In the genomic region with DNA sequence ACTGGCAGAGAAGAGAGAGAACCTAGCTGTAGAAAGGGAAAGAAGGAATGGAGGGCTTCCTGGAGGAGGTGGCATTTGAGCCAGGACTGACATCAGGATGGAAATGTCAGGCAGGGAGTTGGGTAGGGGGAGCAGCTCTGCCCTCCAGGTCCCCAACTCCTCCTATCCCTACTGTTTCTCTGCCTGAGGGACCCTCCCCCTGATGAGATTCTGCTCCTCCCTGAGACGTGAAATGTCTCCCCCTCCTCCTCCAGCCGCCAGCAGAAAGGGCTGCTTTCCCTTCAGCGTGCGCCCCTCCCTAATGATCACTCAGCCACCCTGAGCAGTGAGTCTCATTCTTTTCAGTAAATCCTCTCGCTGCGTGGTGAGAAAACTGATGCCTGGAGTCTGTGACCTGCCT, we compare ENCODE assay signal across 19 cellular contexts. TPM values are rescaled to one million over a fixed set of nuclear protein-coding genes. Genes with fewer than 3 reads are reported as not detected.
DNase-seq lines count a peak whose midpoint lies in the region; ATAC-seq, FAIRE-seq and TF ChIP-seq lines count a peak whose summit lies in the region.
"Had no signal": no experiment of that assay in that cellular context is flagged by ENCODE, and none has a peak within 500 bp of the region (broad histone marks: within the 10 kb centered on the region; RNA-seq: fewer than 3 reads in every experiment).

No MANE protein-coding gene starts in this region.

- no peak overlapping the region for H2AFZ ChIP-seq in HepG2 (ENCODE audit: low read length)

- no peaks in the 10 kb centered on the region for H3K9me3 Mint-ChIP-seq in chondrocyte (ENCODE audit: low read depth)
- H3K9me3 Mint-ChIP-seq: activated CD8-positive, alpha-beta T cell treated with anti-CD3 and anti-CD28 coated beads for 36 hours had no signal

- no peak for DNase-seq in HepG2 (ENCODE audit: low spot score)
- DNase-seq in right lobe of liver, result no peak
- DNase-seq in chondrocyte (ENCODE audit: low spot score), result no peak
- peak; percentile 65 for DNase-seq in left kidney (ENCODE audit: low read depth, low spot score)
- DNase-seq in cerebellar cortex (ENCODE audit: low spot score), result no peak
- DNase-seq in H54 (ENCODE audit: insufficient read length, low spot score), result no peak
- DNase-seq: activated T-cell treated with anti-CD3 and anti-CD28 coated beads, Interleukin-2, amount 50 U/mL, for 48 hours; NCI-H1417 treated with DMSO at 0.1 percent for 48 hours; NCI-H2171 treated with DMSO at 0.1 percent for 48 hours; stimulated activated CD4-positive, alpha-beta T cell treated with anti-CD3 and anti-CD28 coated beads, Interleukin-2, amount 100 ng/mL, for 24 hours; SW 1271 had no signal

- TF ChIP-seq CTCF in HepG2 (CRISPR knock-in tag; IDR thresholded peaks at IDR 0.05) (no peak), right lobe of liver (IDR thresholded peaks at IDR 0.05) (no peak), chondrocyte (IDR thresholded peaks at IDR 0.05) (no peak)

- POLR2A ChIA-PET in HepG2 (lab: Yijun Ruan, JAX), result no interaction called here

- H3K9me3 ChIP-seq in HepG2 (ENCODE audit: low read length) (no peaks in the 10 kb centered on the region), right lobe of liver (no peaks in the 10 kb centered on the region)
- H3K9me3 ChIP-seq: breast epithelium had no signal

- no peak overlapping the region for H3K9ac ChIP-seq in HepG2 (ENCODE audit: insufficient read depth, low read depth, low read length)

- TF ChIP-seq RAD21 in HepG2 (CRISPR knock-in tag; IDR thresholded peaks at IDR 0.05), result no peak

- H3K27ac Mint-ChIP-seq in chondrocyte (ENCODE audit: unreplicated experiment), result no peak overlapping the region
- H3K27ac Mint-ChIP-seq: activated CD8-positive, alpha-beta T cell treated with anti-CD3 and anti-CD28 coated beads for 36 hours; activated naive CD8-positive, alpha-beta T cell had no signal

- TF ChIP-seq EP300 in HepG2 (IDR thresholded peaks at IDR 0.05; ENCODE audit: low read depth in 2 of 2, low read length in 2 of 2) (no peak), HepG2 (CRISPR knock-in tag; IDR thresholded peaks at IDR 0.05; ENCODE audit: borderline replicate concordance) (no peak)

- H3K4me3 Mint-ChIP-seq in chondrocyte (ENCODE audit: unreplicated experiment), result peak overlapping the region; percentile 42
- H3K4me3 Mint-ChIP-seq: activated CD8-positive, alpha-beta T cell treated with anti-CD3 and anti-CD28 coated beads for 36 hours had no signal

- WGBS in HepG2 (ENCODE audit: low lambda C conversion rate), result 3% methylated on average over 6 of the region's 6 CpGs
- 6% methylated on average over 6 of the region's 6 CpGs for WGBS in right lobe of liver (ENCODE audit: insufficient coverage, low coverage, low lambda C conversion rate, missing lambda C conversion rate)

- ATAC-seq in HepG2 (no peak), right lobe of liver (no peak), GM19328 (IDR thresholded peaks at IDR 0.05; ENCODE audit: unreplicated experiment) (no peak), GM19452 (IDR thresholded peaks at IDR 0.05; ENCODE audit: unreplicated experiment) (no peak)
- ATAC-seq: activated CD8-positive, alpha-beta T cell treated with anti-CD3 and anti-CD28 coated beads for 36 hours; esophagus mucosa; sciatic nerve had no signal

- H3K36me3 ChIP-seq in HepG2 (replicated peaks in 1 of 2; ENCODE audit: control insufficient read depth in 1 of 2, insufficient read depth in 2 of 2, low read length in 2 of 2) (no peaks in the 10 kb centered on the region), right lobe of liver (no peaks in the 10 kb centered on the region)
- H3K36me3 ChIP-seq: breast epithelium had no signal

- in situ Hi-C loops in HepG2 (cut with HindIII; ENCODE audit: extremely low pct_ligation_motif_present, low pct_unique_long_range_greater_than_20kb), result loop anchor here (5.0 kb wide), 1 partner anchor 131 kb away; no protein-coding TSS in a partner anchor

- peaks cover 88% of the 10 kb centered on the region for H3K27me3 Mint-ChIP-seq in chondrocyte (ENCODE audit: low read depth)

- H3K36me3 Mint-ChIP-seq in chondrocyte (ENCODE audit: low read depth), result no peaks in the 10 kb centered on the region
- H3K36me3 Mint-ChIP-seq: activated naive CD8-positive, alpha-beta T cell had no signal

- CTCF ChIA-PET in HepG2 (lab: Yijun Ruan, JAX; ENCODE audit: low intra/inter-chr PET ratio, low total read pairs), result no interaction called here

- H3K27me3 ChIP-seq in HepG2 (ENCODE audit: control insufficient read depth in 1 of 2, insufficient read depth in 2 of 2, low read length in 2 of 2) (peaks cover 2 to 36% of the 10 kb centered on the region in 2 experiments; a peak in 4 of 5 replicates), right lobe of liver (no peaks in the 10 kb centered on the region)

- H3K4me1 ChIP-seq in HepG2 (ENCODE audit: insufficient read depth, low read length) (peaks cover 11% of the 10 kb centered on the region), right lobe of liver (no peaks in the 10 kb centered on the region)
- H3K4me1 ChIP-seq: breast epithelium had no signal

- no peak overlapping the region for H3K4me2 ChIP-seq in HepG2 (ENCODE audit: low read depth, low read length)

- TF ChIP-seq POLR2A in HepG2 (IDR thresholded peaks at IDR 0.05; ENCODE audit: insufficient read depth in 1 of 2, low read depth in 2 of 2, low read length in 2 of 2), result no peak
- no peak for TF ChIP-seq POLR2A in right lobe of liver (IDR thresholded peaks at IDR 0.05)
- no peak for TF ChIP-seq POLR2A in H54 (IDR thresholded peaks at IDR 0.05; ENCODE audit: low read depth, low read length)

- H3K27ac ChIP-seq in HepG2 (ENCODE audit: extremely low read length, insufficient read depth, low read length), result no peak overlapping the region
- H3K27ac ChIP-seq in right lobe of liver, result no peak overlapping the region
- H3K27ac ChIP-seq: breast epithelium had no signal

- H4K20me1 ChIP-seq in HepG2 (ENCODE audit: insufficient read depth, low read length), result no peaks in the 10 kb centered on the region

- H3K4me3 ChIP-seq in HepG2 (replicated peaks in 1 of 3; ENCODE audit: insufficient read depth in 1 of 3, low read depth in 2 of 3, low read length in 3 of 3) (no peak overlapping the region), right lobe of liver (no peak overlapping the region)
- H3K4me3 ChIP-seq: breast epithelium had no signal

- BruUV-seq in HepG2 (replicated peaks; lab: Mats Ljungman, UMichigan), result no TSS peak

- peaks cover 14% of the 10 kb centered on the region for H3K4me1 Mint-ChIP-seq in chondrocyte (ENCODE audit: low read depth)

- no peaks in the 10 kb centered on the region for H3K79me2 ChIP-seq in HepG2 (ENCODE audit: insufficient read depth, low read length)

- intact Hi-C loops in HepG2 (cut with micrococcal nuclease; ENCODE audit: unreplicated experiment) (no loop called here), right lobe of liver (cut with DNase I) (no loop called here)

- FAIRE-seq in HepG2 (lab: Jason Lieb, UNC) (no peak), H54 (lab: Jason Lieb, UNC) (no peak)

RNA-seq across cellular contexts. Expression of a gene that starts 40.6 kb away (rescaled TPM):
- total RNA-seq in HepG2 (2016; rRNA removed; fragmentation: Illumina TruSeq; extraction: Trizol) (not detected in 2 replicates), right lobe of liver (10 to 100 TPM in 5 of 6 experiments, 1 to 10 TPM in 1; 8.6 to 66.7 (median 23.0) TPM), chondrocyte (2.8 to 2.9 TPM (median 2.8 TPM) in 3 replicates)
- not detected in 2 replicates for total RNA-seq in HepG2 (2016; cell fraction: cytosol; rRNA removed; fragmentation: Illumina TruSeq; extraction: Trizol; ENCODE audit: low read depth)
- not detected in 2 replicates for total RNA-seq in HepG2 (2016; cell fraction: insoluble cytoplasmic fraction; rRNA removed; fragmentation: Illumina TruSeq; extraction: Trizol)
- not detected in 2 replicates for total RNA-seq in HepG2 (2016; cell fraction: membrane; rRNA removed; fragmentation: Illumina TruSeq; extraction: Trizol)
- not detected in 2 replicates for total RNA-seq in HepG2 (2016; cell fraction: nucleus; rRNA removed; fragmentation: Illumina TruSeq; extraction: Trizol)
- not detected in 2 replicates for polyA plus RNA-seq in HepG2 (2011; rRNA removed)
- 0.09 TPM in 1 of 2 replicates, not detected in the other for polyA plus RNA-seq in HepG2 (2011; cell fraction: cytosol; rRNA removed)
- 0.21 and 0.23 TPM in 2 replicates for polyA plus RNA-seq in HepG2 (2011; cell fraction: nucleus; rRNA removed)
- not detected in 2 replicates for polyA plus RNA-seq in HepG2 (2012)
- polyA plus RNA-seq in HepG2 (2016; cell fraction: cytosol; fragmentation: Illumina TruSeq; extraction: Trizol; ENCODE audit: low read depth), result not detected in 2 replicates
- not detected in 2 replicates for polyA plus RNA-seq in HepG2 (2016; cell fraction: insoluble cytoplasmic fraction; fragmentation: Illumina TruSeq; extraction: Trizol; ENCODE audit: low read depth)
- not detected in 2 replicates for polyA plus RNA-seq in HepG2 (2016; cell fraction: membrane; fragmentation: Illumina TruSeq; extraction: Trizol; ENCODE audit: low read depth)
- polyA plus RNA-seq in HepG2 (2016; cell fraction: nucleus; fragmentation: Illumina TruSeq; extraction: Trizol; ENCODE audit: insufficient read depth, low read depth), result not detected in 2 replicates
- polyA minus RNA-seq in HepG2 (2011; rRNA and poly(A)+ RNA removed; ENCODE audit: low replicate concordance), result 0.63 TPM in 1 of 2 replicates, not detected in the other
- polyA minus RNA-seq in HepG2 (2011; cell fraction: cytosol; rRNA and poly(A)+ RNA removed), result not detected in 2 replicates
- polyA minus RNA-seq in HepG2 (2011; cell fraction: nucleus; rRNA and poly(A)+ RNA removed), result not detected in 2 replicates
- total RNA-seq: G401 had no signal

RNA-seq across cellular contexts. Expression of a gene that starts 43.0 kb away (rescaled TPM):
- total RNA-seq in HepG2 (2016; rRNA removed; fragmentation: Illumina TruSeq; extraction: Trizol), result not detected in 2 replicates
- total RNA-seq in HepG2 (2016; cell fraction: cytosol; rRNA removed; fragmentation: Illumina TruSeq; extraction: Trizol; ENCODE audit: low read depth), result not detected in 2 replicates
- not detected in 2 replicates for total RNA-seq in HepG2 (2016; cell fraction: insoluble cytoplasmic fraction; rRNA removed; fragmentation: Illumina TruSeq; extraction: Trizol)
- total RNA-seq in HepG2 (2016; cell fraction: membrane; rRNA removed; fragmentation: Illumina TruSeq; extraction: Trizol), result not detected in 2 replicates
- total RNA-seq in HepG2 (2016; cell fraction: nucleus; rRNA removed; fragmentation: Illumina TruSeq; extraction: Trizol), result not detected in 2 replicates
- polyA plus RNA-seq in HepG2 (2011; rRNA removed), result not detected in 2 replicates
- polyA plus RNA-seq in HepG2 (2011; cell fraction: cytosol; rRNA removed), result 0.05 and 0.18 TPM in 2 replicates
- not detected in 2 replicates for polyA plus RNA-seq in HepG2 (2011; cell fraction: nucleus; rRNA removed)
- not detected in 2 replicates for polyA plus RNA-seq in HepG2 (2012)
- not detected in 2 replicates for polyA plus RNA-seq in HepG2 (2016; cell fraction: cytosol; fragmentation: Illumina TruSeq; extraction: Trizol; ENCODE audit: low read depth)
- not detected in 2 replicates for polyA plus RNA-seq in HepG2 (2016; cell fraction: insoluble cytoplasmic fraction; fragmentation: Illumina TruSeq; extraction: Trizol; ENCODE audit: low read depth)
- polyA plus RNA-seq in HepG2 (2016; cell fraction: membrane; fragmentation: Illumina TruSeq; extraction: Trizol; ENCODE audit: low read depth), result not detected in 2 replicates
- not detected in 2 replicates for polyA plus RNA-seq in HepG2 (2016; cell fraction: nucleus; fragmentation: Illumina TruSeq; extraction: Trizol; ENCODE audit: insufficient read depth, low read depth)
- polyA minus RNA-seq in HepG2 (2011; rRNA and poly(A)+ RNA removed; ENCODE audit: low replicate concordance), result 0.77 TPM in 1 of 2 replicates, not detected in the other
- polyA minus RNA-seq in HepG2 (2011; cell fraction: cytosol; rRNA and poly(A)+ RNA removed), result not detected in 2 replicates
- not detected in 2 replicates for polyA minus RNA-seq in HepG2 (2011; cell fraction: nucleus; rRNA and poly(A)+ RNA removed)
- total RNA-seq in right lobe of liver, result 10 to 100 TPM; 10.0 to 74.8 (median 26.3) TPM
- 0.65 to 1.3 TPM (median 1.2 TPM) in 3 replicates for total RNA-seq in chondrocyte
- total RNA-seq: G401 had no signal
